1 cellular context compared by ENCODE assay signal in genomic region chr13:26708007-26708297, GRCh38.
TF ChIP-seq lines count a peak whose summit lies in the region.

No MANE protein-coding gene starts in this region.

TF ChIP-seq in H1, 55 proteins besides CTCF, POLR2A, EP300 and RAD21:
- TF ChIP-seq CBX8 (IDR thresholded peaks at IDR 0.05; ENCODE audit: borderline replicate concordance, low read depth, low read length), result no peak
- TF ChIP-seq SP1 (IDR thresholded peaks at IDR 0.05; ENCODE audit: low read depth, low read length), result no peak
- no peak for TF ChIP-seq EZH2 (IDR thresholded peaks at IDR 0.05; ENCODE audit: low read depth, low read length, severe bottlenecking)
- TF ChIP-seq CHD7 (IDR thresholded peaks at IDR 0.05; ENCODE audit: insufficient replicate concordance, low read length), result no peak
- no peak for TF ChIP-seq RNF2 (IDR thresholded peaks at IDR 0.05; ENCODE audit: borderline replicate concordance, low read depth, low read length, missing control alignments, poor library complexity, severe bottlenecking)
- TF ChIP-seq YY1 (IDR thresholded peaks at IDR 0.05; ENCODE audit: low read depth, low read length), result no peak
- no peak for TF ChIP-seq ASH2L (IDR thresholded peaks at IDR 0.05; ENCODE audit: low read length)
- TF ChIP-seq HDAC2 (IDR thresholded peaks at IDR 0.05; ENCODE audit: borderline replicate concordance in 1 of 2, low read depth in 2 of 2, low read length in 2 of 2), result no peak
- no peak for TF ChIP-seq CBX5 (IDR thresholded peaks at IDR 0.05; ENCODE audit: low read depth, low read length)
- TF ChIP-seq BRCA1 (IDR thresholded peaks at IDR 0.05; ENCODE audit: low read depth, low read length), result no peak
- no peak for TF ChIP-seq BCL11A (IDR thresholded peaks at IDR 0.05; ENCODE audit: low read depth in 2 of 2, low read length in 2 of 2)
- TF ChIP-seq, protein P1, sequence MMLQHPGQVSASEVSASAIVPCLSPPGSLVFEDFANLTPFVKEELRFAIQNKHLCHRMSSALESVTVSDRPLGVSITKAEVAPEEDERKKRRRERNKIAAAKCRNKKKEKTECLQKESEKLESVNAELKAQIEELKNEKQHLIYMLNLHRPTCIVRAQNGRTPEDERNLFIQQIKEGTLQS (IDR thresholded peaks at IDR 0.05; ENCODE audit: insufficient read depth, low read depth, low read length), result no peak
- no peak for TF ChIP-seq TAF1 (IDR thresholded peaks at IDR 0.05; ENCODE audit: low read depth, low read length)
- TF ChIP-seq GTF2F1 (IDR thresholded peaks at IDR 0.05; ENCODE audit: borderline replicate concordance, low read depth, low read length), result no peak
